8 cellular contexts compared by ENCODE assay signal in genomic region chr11:64245797-64246623, GRCh38. TPM values are rescaled to one million over a fixed set of nuclear protein-coding genes. Genes with fewer than 3 reads are reported as not detected.
DNase-seq lines count a peak whose midpoint lies in the region; ATAC-seq, FAIRE-seq and TF ChIP-seq lines count a peak whose summit lies in the region.

No MANE protein-coding gene starts in this region.

- ATAC-seq in GM18858 (IDR thresholded peaks at IDR 0.05; ENCODE audit: unreplicated experiment) = no peak

- peaks cover 3% of the 10 kb centered on the region for H3K27me3 Mint-ChIP-seq in activated CD4-positive, alpha-beta memory T cell treated with anti-CD3 and anti-CD28 coated beads, Interleukin-2, amount 10 ng/mL, durations not matched to agents 7 days and 5 days

- H4K91ac ChIP-seq in H1 (replicated peaks; ENCODE audit: insufficient read length, low read length) = peak overlapping the region; percentile 79

- H3K4ac ChIP-seq in H1 (replicated peaks; ENCODE audit: insufficient read length, low read depth, low read length) = peak overlapping the region; percentile 63

- no peak overlapping the region for H3K23ac ChIP-seq in H1 (ENCODE audit: insufficient read length)

- H3K36me3 ChIP-seq in H1 (ENCODE audit: control insufficient read depth in 2 of 4, insufficient read depth in 4 of 4, low read length in 3 of 4) (peaks cover 0 to 17% (median 4%) of the 10 kb centered on the region in 4 experiments; a peak in 4 of 8 replicates), mucosa of rectum (ENCODE audit: control insufficient read depth in 2 of 2, insufficient read depth in 2 of 2, low read length in 2 of 2) (peaks cover 7 to 8% of the 10 kb centered on the region in 2 donors)

- H3K4me1 ChIP-seq in H1 (replicated peaks in 1 of 4; ENCODE audit: control insufficient read depth in 3 of 4, insufficient read depth in 4 of 4, low read length in 3 of 4) = peaks cover 0 to 48% (median 35%) of the 10 kb centered on the region in 4 experiments; a peak in 6 of 7 replicates
- peaks cover 36 to 41% of the 10 kb centered on the region in 2 donors for H3K4me1 ChIP-seq in mucosa of rectum (ENCODE audit: control insufficient read depth in 2 of 2, insufficient read depth in 2 of 2, low read length in 2 of 2)

- no peak overlapping the region for H2BK20ac ChIP-seq in H1 (ENCODE audit: low read length)

- H3K14ac ChIP-seq in H1 (ENCODE audit: insufficient read length) = no peak overlapping the region

- peaks cover 17% of the 10 kb centered on the region for H3K23me2 ChIP-seq in H1 (ENCODE audit: low read depth, low read length)

- H4K20me1 ChIP-seq in H1 (replicated peaks in 1 of 2; ENCODE audit: control insufficient read depth in 1 of 2, insufficient read depth in 2 of 2, low read length in 2 of 2) = peaks cover 0 to 13% of the 10 kb centered on the region in 2 experiments

- H3K18ac ChIP-seq in H1 (ENCODE audit: extremely low read depth, low read length) = peak overlapping the region; percentile 78

- H3K4me2 ChIP-seq in H1 (ENCODE audit: insufficient read depth in 1 of 2, low read depth in 2 of 2, low read length in 2 of 2) = peak overlapping the region; percentile 71 to 73

- peak in 1 of 2 experiments; percentile 4; a peak in 2 of 3 replicates for TF ChIP-seq POLR2A in H1 (IDR thresholded peaks at IDR 0.05; ENCODE audit: control extremely low read depth in 1 of 2, low read depth in 2 of 2, low read length in 2 of 2)

- H3K9ac ChIP-seq in H1 (replicated peaks in 1 of 4; ENCODE audit: extremely low read depth in 1 of 4, low read depth in 3 of 4, low read length in 3 of 4) (peak overlapping the region; percentile 66 to 74 (median 71)), mucosa of rectum (ENCODE audit: low read depth in 1 of 2, low read length in 2 of 2) (peak overlapping the region; percentile 84)

- TF ChIP-seq CTCF in GM12875 (IDR thresholded peaks at IDR 0.05; ENCODE audit: borderline replicate concordance, insufficient read depth, low read depth, low read length) = no peak
- no peak for TF ChIP-seq CTCF in H1 (IDR thresholded peaks at IDR 0.05; ENCODE audit: control extremely low read depth in 1 of 3, insufficient read depth in 1 of 3, low read depth in 1 of 3, low read length in 3 of 3)

- H3K9me3 ChIP-seq in H1 (ENCODE audit: insufficient read depth in 2 of 2, low read depth in 1 of 2, low read length in 1 of 2) = no peaks in the 10 kb centered on the region
- H3K9me3 ChIP-seq in mucosa of rectum (ENCODE audit: control insufficient read depth in 2 of 2, low read length in 2 of 2) = no peaks in the 10 kb centered on the region

- no peaks in the 10 kb centered on the region for H3K9me3 Mint-ChIP-seq in activated CD4-positive, alpha-beta memory T cell treated with anti-CD3 and anti-CD28 coated beads, Interleukin-2, amount 10 ng/mL, durations not matched to agents 7 days and 5 days

- POLR2A ChIA-PET in activated CD4-positive, alpha-beta memory T cell treated with anti-CD3 and anti-CD28 coated beads, Interleukin-2, amount 10 ng/mL, durations not matched to agents 7 days and 5 days (lab: Charles Lee) = interaction anchor here (0.7 to 11.2 kb wide), 17 partner anchors 9 to 1390 kb away, joined by 3 to 131 read pairs (median 8); partner anchors contain the start of genes BAD, CATSPERZ, DNAJC4 and ESRRA
- POLR2A ChIA-PET in H1 (lab: Charles Lee; ENCODE audit: partially characterized antibody) = interaction anchor here (0.6 to 13.1 kb wide), 19 partner anchors 9 to 366 kb away, joined by 3 to 352 read pairs (median 6); partner anchors contain the start of genes BAD, DNAJC4, FERMT3 and GPR137

- H4K5ac ChIP-seq in H1 (ENCODE audit: insufficient read length, low read depth, low read length) = peak overlapping the region; percentile 70

- H2BK120ac ChIP-seq in H1 (replicated peaks; ENCODE audit: low read depth, low read length) = peak overlapping the region; percentile 18

- H4K8ac ChIP-seq in H1 (ENCODE audit: extremely low read depth, insufficient read depth, low read length) = peak overlapping the region; percentile 75

- H3K4me3 ChIP-seq in GM12875 (ENCODE audit: low read depth, low read length) (peak overlapping the region; percentile 66), H1 (ENCODE audit: extremely low read depth in 1 of 4, insufficient read depth in 2 of 4, low read depth in 3 of 4, low read length in 4 of 4) (peak overlapping the region; percentile 56 to 99 (median 90)), mucosa of rectum (ENCODE audit: low read length in 2 of 2) (peak overlapping the region; percentile 91)

- peaks cover 13% of the 10 kb centered on the region for H3K36me3 Mint-ChIP-seq in activated CD4-positive, alpha-beta memory T cell treated with anti-CD3 and anti-CD28 coated beads, Interleukin-2, amount 10 ng/mL, durations not matched to agents 7 days and 5 days (ENCODE audit: low read depth)

- peak overlapping the region; percentile 67; the same call in 1 of the 2 replicates for H2AK5ac ChIP-seq in H1 (ENCODE audit: low read depth, low read length)

- no peak for FAIRE-seq in H1 (lab: Jason Lieb, UNC)

- no peak overlapping the region for H2AFZ ChIP-seq in H1 (ENCODE audit: low read length)

- peaks cover 50% of the 10 kb centered on the region for H3K4me1 Mint-ChIP-seq in activated CD4-positive, alpha-beta memory T cell treated with anti-CD3 and anti-CD28 coated beads, Interleukin-2, amount 10 ng/mL, durations not matched to agents 7 days and 5 days

- peak overlapping the region; percentile 92; the same call in 1 of the 2 replicates for H2BK15ac ChIP-seq in H1 (ENCODE audit: low read length)

- H2BK5ac ChIP-seq in H1 (ENCODE audit: low read depth, low read length) = peak overlapping the region; percentile 90; the same call in 1 of the 2 replicates

- peaks cover 6% of the 10 kb centered on the region for H3K79me1 ChIP-seq in H1 (ENCODE audit: low read depth, low read length)

- CTCF ChIA-PET in activated CD4-positive, alpha-beta memory T cell treated with anti-CD3 and anti-CD28 coated beads, Interleukin-2, amount 10 ng/mL, durations not matched to agents 7 days and 5 days (lab: Charles Lee) = interaction anchor here (0.9 to 2.8 kb wide), 10 partner anchors 9 to 86 kb away, joined by 3 to 14 read pairs (median 5); partner anchors contain the start of genes ESRRA, PRDX5 and TRMT112
- CTCF ChIA-PET in H1 (lab: Charles Lee; ENCODE audit: partially characterized antibody) = interaction anchor here (1.0 to 10.0 kb wide), 11 partner anchors 8 to 111 kb away, joined by 3 to 102 read pairs (median 7); partner anchors contain the start of genes CATSPERZ, ESRRA, FERMT3 and NUDT22

- peak overlapping the region; percentile 61 for H3K27ac ChIP-seq in H1 (ENCODE audit: low read depth, low read length)
- H3K27ac ChIP-seq in mucosa of rectum (ENCODE audit: low read depth in 2 of 2, low read length in 2 of 2) = peak overlapping the region; percentile 93

- DNase-seq in NCI-H2171 (lab: John Stamatoyannopoulos, UW) (peak; percentile 43), H1 (ENCODE audit: low read depth in 1 of 2, low spot score in 2 of 2) (no peak), NCI-H1436 treated with DMSO at 0.1 percent for 48 hours (lab: John Stamatoyannopoulos, UW) (no peak)
- DNase-seq in activated CD4-positive, alpha-beta memory T cell treated with anti-CD3 and anti-CD28 coated beads, Interleukin-2, amount 10 ng/mL, durations not matched to agents 7 days and 5 days = peak; percentile 76
- peak; percentile 80 for DNase-seq in stimulated activated naive CD4-positive, alpha-beta T cell treated with Interleukin-2 at 50 U/mL for 16 hours (lab: John Stamatoyannopoulos, UW)

- peak overlapping the region; percentile 95 for H3K56ac ChIP-seq in H1 (replicated peaks; ENCODE audit: insufficient read length, low read depth, low read length)

- peak overlapping the region; percentile 86 for H3K4me3 Mint-ChIP-seq in activated CD4-positive, alpha-beta memory T cell treated with anti-CD3 and anti-CD28 coated beads, Interleukin-2, amount 10 ng/mL, durations not matched to agents 7 days and 5 days

- peak overlapping the region; percentile 85 for H3K27ac Mint-ChIP-seq in activated CD4-positive, alpha-beta memory T cell treated with anti-CD3 and anti-CD28 coated beads, Interleukin-2, amount 10 ng/mL, durations not matched to agents 7 days and 5 days

- WGBS in H1 (ENCODE audit: extremely low coverage in 1 of 2, insufficient coverage in 1 of 2, insufficient read length in 1 of 2, insufficient replicate concordance in 2 of 2, low coverage in 1 of 2, low lambda C conversion rate in 2 of 2, missing lambda C conversion rate in 1 of 2), 2 experiments = 4% methylated on average over 29 of the region's 47 CpGs; no CpG with 5 or more reads in 1 of the 2 experiments

- no peak for TF ChIP-seq EP300 in H1 (IDR thresholded peaks at IDR 0.05; ENCODE audit: borderline replicate concordance in 1 of 2, low read depth in 2 of 2, low read length in 2 of 2)

- H2BK12ac ChIP-seq in H1 (ENCODE audit: low read depth, low read length) = peak overlapping the region; percentile 84; the same call in 1 of the 2 replicates

- no peak for TF ChIP-seq RAD21 in H1 (IDR thresholded peaks at IDR 0.05 in 1 of 2, conservative IDR thresholded peaks at IDR 0.05 in 1 of 2; ENCODE audit: low read depth in 2 of 2, low read length in 2 of 2)

- peaks cover 6 to 21% of the 10 kb centered on the region in 2 experiments; a peak in 3 of 4 replicates for H3K79me2 ChIP-seq in H1 (ENCODE audit: control insufficient read depth in 1 of 2, insufficient read depth in 2 of 2, low read length in 2 of 2)

- H3K27me3 ChIP-seq in H1 (replicated peaks in 1 of 4; ENCODE audit: control insufficient read depth in 3 of 4, extremely low read depth in 1 of 4, insufficient read depth in 3 of 4, low read length in 3 of 4) = no peaks in the 10 kb centered on the region
- no peaks in the 10 kb centered on the region for H3K27me3 ChIP-seq in mucosa of rectum (ENCODE audit: control insufficient read depth in 2 of 2, insufficient read depth in 2 of 2, low read length in 2 of 2)

RNA-seq across cellular contexts. Expression of gene PPP1R14B, which starts 0.7 kb away (rescaled TPM):
- total RNA-seq in activated CD4-positive, alpha-beta memory T cell treated with anti-CD3 and anti-CD28 coated beads, Interleukin-2, amount 10 ng/mL, durations not matched to agents 7 days and 5 days = 100 to 1,000 TPM in 1 of 2 experiments, 10 to 100 TPM in 1; 96.9 to 105 TPM
- total RNA-seq in H1 (2021; fragmentation: NEBNext Ultra II Directional; extraction: Animal tissue kit (Norgen Biotek cat#: 25700)) = 418 and 419 TPM in 2 replicates
- 265 and 351 TPM in 2 replicates for polyA plus RNA-seq in H1 (2011; rRNA removed)
- 355 TPM for polyA plus RNA-seq in H1 (2011; cell fraction: cytosol; rRNA removed)
- 372 TPM for polyA plus RNA-seq in H1 (2011; cell fraction: nucleus; rRNA removed)
- 364 to 529 TPM (median 400 TPM) in 4 replicates for polyA plus RNA-seq in H1 (2012, experiment 1 of 2)
- polyA plus RNA-seq in H1 (2012, experiment 2 of 2) = 509 TPM
- 524 TPM for polyA plus RNA-seq in H1 (2013, experiment 1 of 2)
- polyA plus RNA-seq in H1 (2013, experiment 2 of 2) = 516 TPM
- polyA minus RNA-seq in H1 (2011; rRNA and poly(A)+ RNA removed) = 47.0 and 71.7 TPM in 2 replicates
- 102 TPM for polyA minus RNA-seq in H1 (2011; cell fraction: cytosol; rRNA and poly(A)+ RNA removed)
- polyA minus RNA-seq in H1 (2011; cell fraction: nucleus; rRNA and poly(A)+ RNA removed) = 71.7 TPM

RNA-seq across cellular contexts. Expression of gene FKBP2, which starts 5.1 kb away (rescaled TPM):
- 10 to 100 TPM; 26.4 to 27.9 TPM for total RNA-seq in activated CD4-positive, alpha-beta memory T cell treated with anti-CD3 and anti-CD28 coated beads, Interleukin-2, amount 10 ng/mL, durations not matched to agents 7 days and 5 days
- 41.7 and 43.2 TPM in 2 replicates for total RNA-seq in H1 (2021; fragmentation: NEBNext Ultra II Directional; extraction: Animal tissue kit (Norgen Biotek cat#: 25700))
- 52.5 and 67.3 TPM in 2 replicates for polyA plus RNA-seq in H1 (2011; rRNA removed)
- polyA plus RNA-seq in H1 (2011; cell fraction: cytosol; rRNA removed) = 68.9 TPM
- polyA plus RNA-seq in H1 (2011; cell fraction: nucleus; rRNA removed) = 41.9 TPM
- 82.9 to 116 TPM (median 94.9 TPM) in 4 replicates for polyA plus RNA-seq in H1 (2012, experiment 1 of 2)
- 63.5 TPM for polyA plus RNA-seq in H1 (2012, experiment 2 of 2)
- polyA plus RNA-seq in H1 (2013, experiment 1 of 2) = 59.3 TPM
- 69.6 TPM for polyA plus RNA-seq in H1 (2013, experiment 2 of 2)
- 10.7 and 10.8 TPM in 2 replicates for polyA minus RNA-seq in H1 (2011; rRNA and poly(A)+ RNA removed)
- 26.5 TPM for polyA minus RNA-seq in H1 (2011; cell fraction: cytosol; rRNA and poly(A)+ RNA removed)
- 14.5 TPM for polyA minus RNA-seq in H1 (2011; cell fraction: nucleus; rRNA and poly(A)+ RNA removed)

RNA-seq across cellular contexts. Expression of gene PLCB3, which starts 5.3 kb away (rescaled TPM):
- total RNA-seq in activated CD4-positive, alpha-beta memory T cell treated with anti-CD3 and anti-CD28 coated beads, Interleukin-2, amount 10 ng/mL, durations not matched to agents 7 days and 5 days = 10 to 100 TPM; 12.5 to 14.0 TPM
- 104 TPM in 2 replicates for total RNA-seq in H1 (2021; fragmentation: NEBNext Ultra II Directional; extraction: Animal tissue kit (Norgen Biotek cat#: 25700))
- polyA plus RNA-seq in H1 (2011; rRNA removed) = 47.2 and 70.6 TPM in 2 replicates
- 48.7 TPM for polyA plus RNA-seq in H1 (2011; cell fraction: cytosol; rRNA removed)
- 134 TPM for polyA plus RNA-seq in H1 (2011; cell fraction: nucleus; rRNA removed)
- 50.8 to 85.0 TPM (median 76.3 TPM) in 4 replicates for polyA plus RNA-seq in H1 (2012, experiment 1 of 2)
- polyA plus RNA-seq in H1 (2012, experiment 2 of 2) = 54.3 TPM
- 54.2 TPM for polyA plus RNA-seq in H1 (2013, experiment 1 of 2)
- polyA plus RNA-seq in H1 (2013, experiment 2 of 2) = 53.1 TPM
- polyA minus RNA-seq in H1 (2011; rRNA and poly(A)+ RNA removed) = 51.4 and 51.5 TPM in 2 replicates
- 50.2 TPM for polyA minus RNA-seq in H1 (2011; cell fraction: cytosol; rRNA and poly(A)+ RNA removed)
- polyA minus RNA-seq in H1 (2011; cell fraction: nucleus; rRNA and poly(A)+ RNA removed) = 42.7 TPM

RNA-seq across cellular contexts. Expression of gene VEGFB, which starts 11.6 kb away (rescaled TPM):
- total RNA-seq in activated CD4-positive, alpha-beta memory T cell treated with anti-CD3 and anti-CD28 coated beads, Interleukin-2, amount 10 ng/mL, durations not matched to agents 7 days and 5 days = 10 to 100 TPM; 49.1 to 58.5 TPM
- total RNA-seq in H1 (2021; fragmentation: NEBNext Ultra II Directional; extraction: Animal tissue kit (Norgen Biotek cat#: 25700)) = 46.1 and 49.6 TPM in 2 replicates
- polyA plus RNA-seq in H1 (2011; rRNA removed) = 9.3 and 11.4 TPM in 2 replicates
- polyA plus RNA-seq in H1 (2011; cell fraction: cytosol; rRNA removed) = 8.7 TPM
- polyA plus RNA-seq in H1 (2011; cell fraction: nucleus; rRNA removed) = 14.7 TPM
- polyA plus RNA-seq in H1 (2012, experiment 1 of 2) = 43.8 to 51.1 TPM (median 49.1 TPM) in 4 replicates
- 70.8 TPM for polyA plus RNA-seq in H1 (2012, experiment 2 of 2)
- 32.6 TPM for polyA plus RNA-seq in H1 (2013, experiment 1 of 2)
- 31.8 TPM for polyA plus RNA-seq in H1 (2013, experiment 2 of 2)
- polyA minus RNA-seq in H1 (2011; rRNA and poly(A)+ RNA removed) = 2.2 and 6.1 TPM in 2 replicates
- 9.4 TPM for polyA minus RNA-seq in H1 (2011; cell fraction: cytosol; rRNA and poly(A)+ RNA removed)
- polyA minus RNA-seq in H1 (2011; cell fraction: nucleus; rRNA and poly(A)+ RNA removed) = 6.5 TPM

RNA-seq across cellular contexts. Expression of gene DNAJC4, which starts 15.7 kb away (rescaled TPM):
- total RNA-seq in activated CD4-positive, alpha-beta memory T cell treated with anti-CD3 and anti-CD28 coated beads, Interleukin-2, amount 10 ng/mL, durations not matched to agents 7 days and 5 days = 10 to 100 TPM; 40.8 to 42.0 TPM
- total RNA-seq in H1 (2021; fragmentation: NEBNext Ultra II Directional; extraction: Animal tissue kit (Norgen Biotek cat#: 25700)) = 14.6 and 17.8 TPM in 2 replicates
- 31.0 and 34.0 TPM in 2 replicates for polyA plus RNA-seq in H1 (2011; rRNA removed)
- polyA plus RNA-seq in H1 (2011; cell fraction: cytosol; rRNA removed) = 25.0 TPM
- 66.8 TPM for polyA plus RNA-seq in H1 (2011; cell fraction: nucleus; rRNA removed)
- 25.2 to 30.5 TPM (median 27.3 TPM) in 4 replicates for polyA plus RNA-seq in H1 (2012, experiment 1 of 2)
- polyA plus RNA-seq in H1 (2012, experiment 2 of 2) = 22.9 TPM
- 25.9 TPM for polyA plus RNA-seq in H1 (2013, experiment 1 of 2)
- polyA plus RNA-seq in H1 (2013, experiment 2 of 2) = 23.8 TPM
- 8.7 and 13.7 TPM in 2 replicates for polyA minus RNA-seq in H1 (2011; rRNA and poly(A)+ RNA removed)
- polyA minus RNA-seq in H1 (2011; cell fraction: cytosol; rRNA and poly(A)+ RNA removed) = 10.3 TPM
- 7.9 TPM for polyA minus RNA-seq in H1 (2011; cell fraction: nucleus; rRNA and poly(A)+ RNA removed)

Comparison
In these comparisons a context has a peak if more than half of its experiments do, and no peak if none do; other contexts are left out.
1. DNase-seq: peak in NCI-H2171 (single experiment), activated CD4-positive, alpha-beta memory T cell treated with anti-CD3 and anti-CD28 coated beads, Interleukin-2, amount 10 ng/mL, durations not matched to agents 7 days and 5 days (single experiment) and stimulated activated naive CD4-positive, alpha-beta T cell treated with Interleukin-2 at 50 U/mL for 16 hours (single experiment); none in H1 (0 of 2) and NCI-H1436 treated with DMSO at 0.1 percent for 48 hours (single experiment).
2. Peak in every context shown above with its lines, with median percentiles within 50 percentile points of each other: H3K4me3 ChIP-seq.